In the genomic region with DNA sequence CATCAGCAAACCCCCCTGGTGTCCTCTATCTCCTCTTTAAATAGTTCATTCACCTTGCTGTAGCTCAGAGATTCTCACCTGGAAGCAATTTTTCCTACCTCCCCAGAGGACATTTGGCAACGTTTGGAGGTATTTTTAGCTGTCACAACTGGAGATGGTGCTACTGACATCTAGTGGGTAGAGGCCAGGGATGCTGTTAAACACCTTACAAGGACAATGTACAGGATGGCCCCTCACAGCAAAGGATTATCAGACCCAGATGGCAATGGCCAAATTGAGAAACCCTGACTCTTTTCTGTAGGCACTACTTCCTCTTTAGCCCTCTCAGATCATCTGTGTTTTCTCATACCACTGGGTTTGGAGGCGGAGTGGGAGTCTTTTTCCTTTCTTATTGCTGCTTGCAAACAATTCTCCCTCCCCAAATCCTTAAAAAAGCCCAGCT, we compare ENCODE assay signal across 8 cellular contexts. TPM values are rescaled to one million over a fixed set of nuclear protein-coding genes. Genes with fewer than 3 reads are reported as not detected.
DNase-seq lines count a peak whose midpoint lies in the region; ATAC-seq, FAIRE-seq and TF ChIP-seq lines count a peak whose summit lies in the region.

No MANE protein-coding gene starts in this region.

- H3K9me2 ChIP-seq in GM23338 (ENCODE audit: insufficient read depth) (no peaks in the 10 kb centered on the region), Loucy (replicated peaks; ENCODE audit: low read depth, low read length) (no peaks in the 10 kb centered on the region)

- H3K27me3 ChIP-seq in GM23338 (ENCODE audit: insufficient read depth) (no peaks in the 10 kb centered on the region), Loucy (ENCODE audit: insufficient read depth, low read length, poor library complexity, severe bottlenecking) (no peaks in the 10 kb centered on the region)

- peak; percentile 87 for FAIRE-seq in islet of Langerhans (lab: Jason Lieb, UNC)

- H3K36me3 ChIP-seq in GM23338 (ENCODE audit: insufficient read depth) (no peaks in the 10 kb centered on the region), Loucy (ENCODE audit: insufficient read depth, low read length) (no peaks in the 10 kb centered on the region)

- no peaks in the 10 kb centered on the region for H3F3A ChIP-seq in GM23338 (replicated peaks; ENCODE audit: low read depth)
- H3F3A ChIP-seq in Loucy (ENCODE audit: low read depth) = no peaks in the 10 kb centered on the region

- H3K4me2 ChIP-seq in GM23338 (no peak overlapping the region), Loucy (ENCODE audit: low read depth, low read length, poor library complexity, severe bottlenecking) (peak overlapping the region; percentile 42)

- ATAC-seq in GM23338 = peak; percentile 82
- ATAC-seq in SK-N-SH treated with all-trans-retinoic acid at 6 μM for 48 hours = peak; percentile 67

- H3K27ac ChIP-seq in GM23338 (ENCODE audit: low read depth) = no peak overlapping the region

- no peak overlapping the region for H3K9ac ChIP-seq in Loucy (ENCODE audit: low read depth, low read length, poor library complexity, severe bottlenecking)

- no peaks in the 10 kb centered on the region for H3K79me2 ChIP-seq in GM23338 (replicated peaks; ENCODE audit: insufficient read depth)
- H3K79me2 ChIP-seq in Loucy (ENCODE audit: insufficient read depth, low read length) = no peaks in the 10 kb centered on the region

- no peaks in the 10 kb centered on the region for H3K4me1 ChIP-seq in GM23338 (ENCODE audit: insufficient read depth)
- no peaks in the 10 kb centered on the region for H3K4me1 ChIP-seq in Loucy (ENCODE audit: insufficient read depth, low read length, poor library complexity, severe bottlenecking)

- H3K4me3 Mint-ChIP-seq in GM23338 = no peak overlapping the region

- H3K36me3 Mint-ChIP-seq in GM23338 (ENCODE audit: low read depth) = no peaks in the 10 kb centered on the region

- H2AFZ ChIP-seq in GM23338 (no peak overlapping the region), Loucy (ENCODE audit: low read length) (peak overlapping the region; percentile 38; the same call in 1 of the 2 replicates)

- no peaks in the 10 kb centered on the region for H3K9me3 ChIP-seq in Loucy (ENCODE audit: insufficient read depth, low read depth, low read length)

- H3K27me3 Mint-ChIP-seq in GM23338 (ENCODE audit: insufficient read depth, low read depth, poor library complexity) = peaks cover 5% of the 10 kb centered on the region

- DNase-seq in NCI-H1436 (lab: John Stamatoyannopoulos, UW) (peak; percentile 20), NCI-H1436 treated with DMSO at 0.1 percent for 48 hours (lab: John Stamatoyannopoulos, UW) (no peak), GM23338 (ENCODE audit: low spot score) (peak; percentile 76)
- no peak for DNase-seq in stimulated activated CD8-positive, alpha-beta memory T cell treated with anti-CD3 and anti-CD28 coated beads, Interleukin-4, amount 100 ng/mL, for 48 hours
- DNase-seq in central memory CD4-positive, alpha-beta T cell = no peak

- no peak overlapping the region for H3K27ac Mint-ChIP-seq in GM23338

- H3K4me1 Mint-ChIP-seq in GM23338 = no peaks in the 10 kb centered on the region

- H4K20me1 ChIP-seq in GM23338 (replicated peaks; ENCODE audit: insufficient read depth) = no peaks in the 10 kb centered on the region
- H4K20me1 ChIP-seq in Loucy (ENCODE audit: insufficient read depth, low read length, poor library complexity, severe bottlenecking) = no peaks in the 10 kb centered on the region

- H3K9me3 Mint-ChIP-seq in GM23338 = peaks cover 11% of the 10 kb centered on the region; the same call in 2 of the 3 replicates

- TF ChIP-seq CTCF in GM23338 (conservative IDR thresholded peaks at IDR 0.05; ENCODE audit: low read depth in 2 of 2) (peak; percentile 73 to 97), Loucy (conservative IDR thresholded peaks at IDR 0.05; ENCODE audit: low read length) (peak; percentile 65)

- no peak overlapping the region for H3K4me3 ChIP-seq in GM23338
- H3K4me3 ChIP-seq in Loucy (ENCODE audit: low read length, poor library complexity, severe bottlenecking) = no peak overlapping the region

TF ChIP-seq in GM23338, 12 proteins besides CTCF, POLR2A, EP300 and RAD21:
- TF ChIP-seq ETS1 (IDR thresholded peaks at IDR 0.05) (no peak), ZNF331 (CRISPR knock-in tag; IDR thresholded peaks at IDR 0.05; ENCODE audit: low read depth) (no peak), STAT1 (IDR thresholded peaks at IDR 0.05; ENCODE audit: unreplicated experiment) (no peak), EZH2 (IDR thresholded peaks at IDR 0.05; ENCODE audit: low read depth, unreplicated experiment) (no peak)

TF ChIP-seq in SK-N-SH treated with all-trans-retinoic acid at 6 μM for 48 hours, 23 proteins besides CTCF, POLR2A, EP300 and RAD21:
- TF ChIP-seq CSDC2 (CRISPR knock-in tag; IDR thresholded peaks at IDR 0.05) (no peak), CREB5 (CRISPR knock-in tag; IDR thresholded peaks at IDR 0.05; ENCODE audit: low read depth) (no peak), TSHZ2 (CRISPR knock-in tag; IDR thresholded peaks at IDR 0.05) (no peak), SNAI2 (CRISPR knock-in tag; IDR thresholded peaks at IDR 0.05) (no peak), ISL1 (CRISPR knock-in tag; IDR thresholded peaks at IDR 0.05) (no peak), PPARA (CRISPR knock-in tag; IDR thresholded peaks at IDR 0.05; ENCODE audit: borderline replicate concordance) (no peak)
TF ChIP-seq in SK-N-SH treated with all-trans-retinoic acid at 6 μM for 48 hours: peak in this region for 0.

RNA-seq across cellular contexts. Expression of gene TRA2A, which starts 13.2 kb away (rescaled TPM):
- total RNA-seq in GM23338 (2014; rRNA removed; shearing (Covaris generic)) = 82.6 and 118 TPM in 2 replicates
- 271 and 274 TPM in 2 replicates for polyA plus RNA-seq in GM23338 (2016; fragmentation: Nextera tagmentation; extraction: Ambion mirVana)

RNA-seq across cellular contexts. Expression of gene CCDC126, which starts 52.2 kb away (rescaled TPM):
- total RNA-seq in GM23338 (2014; rRNA removed; shearing (Covaris generic)) = 5.7 and 14.9 TPM in 2 replicates
- 3.6 and 6.6 TPM in 2 replicates for polyA plus RNA-seq in GM23338 (2016; fragmentation: Nextera tagmentation; extraction: Ambion mirVana)

Comparison
In these comparisons a context has a peak if more than half of its experiments do, and no peak if none do; other contexts are left out.
1. DNase-seq: peak in NCI-H1436 (single experiment) and GM23338 (single experiment); none in NCI-H1436 treated with DMSO at 0.1 percent for 48 hours (single experiment), stimulated activated CD8-positive, alpha-beta memory T cell treated with anti-CD3 and anti-CD28 coated beads, Interleukin-4, amount 100 ng/mL, for 48 hours (single experiment) and central memory CD4-positive, alpha-beta T cell (single experiment).